ENCODE assay signal across 30 cellular contexts in the genomic region with DNA sequence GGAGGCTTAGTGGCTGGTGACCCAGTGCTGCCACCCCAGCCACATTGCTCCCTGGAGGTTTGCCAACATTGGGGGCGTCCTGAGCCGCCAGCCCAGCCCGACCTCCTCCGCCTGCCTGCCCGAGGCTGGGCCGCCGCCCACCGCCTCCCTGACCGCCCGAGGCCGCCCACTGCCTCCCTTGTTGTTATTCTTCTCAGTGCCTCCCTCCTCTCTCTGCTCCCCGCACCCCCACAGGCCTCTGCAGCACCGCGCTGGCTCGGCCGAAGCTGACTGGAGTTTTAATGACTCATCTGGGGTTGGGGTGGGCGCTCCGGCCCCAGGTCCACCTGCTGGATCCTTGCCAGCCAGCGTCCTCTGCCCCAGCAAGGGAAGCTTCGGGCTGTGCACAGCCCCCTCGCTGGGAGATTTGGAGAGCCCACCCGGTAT.
"Had no signal": no experiment of that assay in that cellular context is flagged by ENCODE, and none has a peak within 500 bp of the region (broad histone marks: within the 10 kb centered on the region; RNA-seq: fewer than 3 reads in every experiment).

No MANE protein-coding gene starts in this region.

- H3K27ac ChIP-seq: body of pancreas, colonic mucosa, heart left ventricle had no signal

- H3K4me1 Mint-ChIP-seq: activated CD4-positive, alpha-beta T cell treated with anti-CD3 and anti-CD28 coated beads for 36 hours; activated CD4-positive, alpha-beta T cell treated with anti-CD3 and anti-CD28 coated beads, Interleukin-2, amount 10 ng/mL, durations not matched to agents 24 days and 14 days; activated CD8-positive, alpha-beta memory T cell treated with anti-CD3 and anti-CD28 coated beads, Interleukin-2, amount 10 ng/mL, durations not matched to agents 7 days and 5 days; endodermal cell; T-helper 17 cell had no signal

- H3K9me3 ChIP-seq: body of pancreas, colonic mucosa had no signal

- H3K27ac Mint-ChIP-seq: activated CD4-positive, alpha-beta memory T cell treated with anti-CD3 and anti-CD28 coated beads for 36 hours; activated CD4-positive, alpha-beta T cell treated with anti-CD3 and anti-CD28 coated beads for 36 hours; activated CD4-positive, alpha-beta T cell treated with anti-CD3 and anti-CD28 coated beads, Interleukin-2, amount 10 ng/mL, durations not matched to agents 24 days and 14 days; activated CD8-positive, alpha-beta memory T cell treated with anti-CD3 and anti-CD28 coated beads, Interleukin-2, amount 10 ng/mL, durations not matched to agents 7 days and 5 days; activated CD8-positive, alpha-beta T cell treated with anti-CD3 and anti-CD28 coated beads, Interleukin-2, amount 10 ng/mL, durations not matched to agents 7 days and 5 days; activated naive CD8-positive, alpha-beta T cell; activated T-helper 1 cell treated with anti-CD3 and anti-CD28 coated beads, Interleukin-12 subunit alpha, Interleukin-12 subunit beta, Interleukin-2, Interleukin-4 antibody, amounts not matched to agents 30 ng/mL and 10 ng/mL and 1 ng/mL, durations not matched to agents 14 hours and 24 hours and 36 hours; endodermal cell; T-helper 17 cell; T-helper 2 cell treated with Interferon-gamma antibody and Interleukin-4, amounts not matched to agents 5 μg/mL and 100 μg/mL, for 36 hours had no signal

- H3K4me3 Mint-ChIP-seq: activated CD4-positive, alpha-beta memory T cell treated with anti-CD3 and anti-CD28 coated beads for 36 hours; activated CD4-positive, alpha-beta T cell treated with anti-CD3 and anti-CD28 coated beads for 36 hours; activated CD4-positive, alpha-beta T cell treated with anti-CD3 and anti-CD28 coated beads, Interleukin-2, amount 10 ng/mL, durations not matched to agents 24 days and 14 days; activated CD8-positive, alpha-beta memory T cell treated with anti-CD3 and anti-CD28 coated beads, Interleukin-2, amount 10 ng/mL, durations not matched to agents 7 days and 5 days; activated CD8-positive, alpha-beta T cell treated with anti-CD3 and anti-CD28 coated beads, Interleukin-2, amount 10 ng/mL, durations not matched to agents 7 days and 5 days; activated naive CD8-positive, alpha-beta T cell; activated T-helper 1 cell treated with anti-CD3 and anti-CD28 coated beads, Interleukin-12 subunit alpha, Interleukin-12 subunit beta, Interleukin-2, Interleukin-4 antibody, amounts not matched to agents 30 ng/mL and 10 ng/mL and 1 ng/mL, durations not matched to agents 14 hours and 24 hours and 36 hours; endodermal cell; T-helper 17 cell; T-helper 2 cell treated with Interferon-gamma antibody and Interleukin-4, amounts not matched to agents 5 μg/mL and 100 μg/mL, for 36 hours had no signal

- FAIRE-seq: frontal cortex had no signal

- H3K36me3 Mint-ChIP-seq: activated CD4-positive, alpha-beta memory T cell treated with anti-CD3 and anti-CD28 coated beads for 36 hours; activated CD8-positive, alpha-beta memory T cell treated with anti-CD3 and anti-CD28 coated beads, Interleukin-2, amount 10 ng/mL, durations not matched to agents 7 days and 5 days; activated naive CD8-positive, alpha-beta T cell had no signal

- H3K4me3 ChIP-seq: body of pancreas, colonic mucosa, heart left ventricle had no signal

- H3K27me3 Mint-ChIP-seq: activated CD4-positive, alpha-beta T cell treated with anti-CD3 and anti-CD28 coated beads for 36 hours; activated CD4-positive, alpha-beta T cell treated with anti-CD3 and anti-CD28 coated beads, Interleukin-2, amount 10 ng/mL, durations not matched to agents 24 days and 14 days; activated CD8-positive, alpha-beta memory T cell treated with anti-CD3 and anti-CD28 coated beads, Interleukin-2, amount 10 ng/mL, durations not matched to agents 7 days and 5 days had no signal

- H3K27me3 ChIP-seq: body of pancreas, colonic mucosa had no signal

- ATAC-seq: activated CD4-positive, alpha-beta T cell treated with anti-CD3 and anti-CD28 coated beads for 36 hours; activated CD8-positive, alpha-beta memory T cell treated with anti-CD3 and anti-CD28 coated beads, Interleukin-2, amount 10 ng/mL, durations not matched to agents 7 days and 5 days; activated CD8-positive, alpha-beta T cell treated with anti-CD3 and anti-CD28 coated beads, Interleukin-2, amount 10 ng/mL, durations not matched to agents 7 days and 5 days; body of pancreas; esophagus mucosa; heart left ventricle; T-helper 17 cell had no signal

- H3K9me3 Mint-ChIP-seq: T-helper 2 cell treated with Interferon-gamma antibody and Interleukin-4, amounts not matched to agents 5 μg/mL and 100 μg/mL, for 36 hours had no signal

- DNase-seq: activated CD4-positive, alpha-beta memory T cell treated with anti-CD3 and anti-CD28 coated beads for 36 hours; activated CD4-positive, alpha-beta T cell treated with anti-CD3 and anti-CD28 coated beads for 36 hours; activated CD4-positive, alpha-beta T cell treated with anti-CD3 and anti-CD28 coated beads, Interleukin-2, amount 10 ng/mL, durations not matched to agents 24 days and 14 days; activated CD4-positive, CD25-positive, alpha-beta regulatory T cell; activated CD4-positive, CD25-positive, alpha-beta regulatory T cell treated with anti-CD3 and anti-CD28 coated beads, Interleukin-2, amount 50 U/mL, for 72 hours; activated CD8-positive, alpha-beta memory T cell treated with anti-CD3 and anti-CD28 coated beads, Interleukin-2, amount 10 ng/mL, durations not matched to agents 7 days and 5 days; activated CD8-positive, alpha-beta memory T cell treated with anti-CD3 and anti-CD28 coated beads, Interleukin-2, amount 50 U/mL, for 4 hours; activated CD8-positive, alpha-beta T cell treated with anti-CD3 and anti-CD28 coated beads, Interleukin-2, amount 10 ng/mL, durations not matched to agents 7 days and 5 days; activated gamma-delta T cell; activated naive CD4-positive, alpha-beta T cell; activated naive CD4-positive, alpha-beta T cell treated with anti-CD3 and anti-CD28 coated beads, Interleukin-2, amount 50 U/mL, for 16 hours; activated T-cell treated with anti-CD3 and anti-CD28 coated beads, Interleukin-2, amount 50 U/mL, for 1 hour; activated T-cell treated with anti-CD3 and anti-CD28 coated beads, Interleukin-2, amount 50 U/mL, for 48 hours; amniotic stem cell; aorta; body of pancreas; colonic mucosa; effector memory CD4-positive, alpha-beta T cell; endodermal cell; foreskin fibroblast; glutamatergic neuron; heart left ventricle; T-helper 1 cell; T-helper 17 cell; T1000 had no signal

- H3K4me1 ChIP-seq: body of pancreas, colonic mucosa, heart left ventricle had no signal

- H3K36me3 ChIP-seq: colonic mucosa, heart left ventricle had no signal
